ENCODE assay signal across 8 cellular contexts in the genomic region with DNA sequence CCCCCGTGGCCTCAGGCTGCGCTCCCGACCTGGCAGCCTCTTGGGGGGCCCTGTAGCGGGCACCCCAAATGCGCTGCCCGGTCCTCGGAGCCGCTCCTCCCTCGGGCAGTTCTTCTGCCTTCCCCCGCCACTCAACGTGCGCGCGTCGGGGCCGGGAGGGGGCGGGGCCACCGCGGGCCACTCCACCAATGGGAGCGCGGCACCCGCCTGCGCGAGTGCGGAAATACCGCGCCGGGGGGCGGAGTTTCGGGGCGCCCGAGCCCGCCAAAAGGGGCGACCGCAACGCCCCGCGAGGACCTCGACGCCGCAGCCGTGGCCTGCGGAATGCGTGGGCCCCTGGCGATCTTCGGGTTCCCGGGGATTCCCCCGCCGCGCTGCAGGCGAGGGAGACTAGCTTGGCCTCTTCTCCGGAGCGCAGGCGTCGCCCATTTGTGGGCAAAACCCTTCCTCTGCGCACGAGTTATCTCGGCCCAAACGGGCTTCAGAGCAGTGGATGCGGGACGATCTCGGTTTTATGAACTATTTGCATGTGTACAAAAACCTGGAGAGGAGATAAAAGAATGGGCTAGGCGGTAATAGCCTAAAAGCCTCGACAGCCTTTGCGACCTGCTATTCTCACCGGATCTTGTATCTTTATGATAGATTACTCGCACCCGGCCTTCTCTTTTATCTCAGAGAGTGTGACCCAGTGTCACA. TPM values are rescaled to one million over a fixed set of nuclear protein-coding genes. Genes with fewer than 3 reads are reported as not detected.
DNase-seq lines count a peak whose midpoint lies in the region; ATAC-seq, FAIRE-seq and TF ChIP-seq lines count a peak whose summit lies in the region.

Gene TASOR (minus strand): TSS at position 144 of the 696 bp plus-strand sequence. CDS start 259 bp downstream, outside the sequence.

- no peaks in the 10 kb centered on the region for H3K27me3 ChIP-seq in RWPE2 (ENCODE audit: insufficient read depth, poor library complexity, severe bottlenecking)

- H3K27me3 Mint-ChIP-seq in nephron progenitor cell (ENCODE audit: low read depth, poor library complexity) = peaks cover 3% of the 10 kb centered on the region
- no peaks in the 10 kb centered on the region for H3K27me3 Mint-ChIP-seq in stimulated activated naive CD8-positive, alpha-beta T cell treated with anti-CD3 and anti-CD28 coated beads, Interleukin-15, Interleukin-2, amounts not matched to agents 100 ng/mL and 50 ng/mL, for 24 hours

- H3K4me1 Mint-ChIP-seq in nephron progenitor cell = peaks cover 27% of the 10 kb centered on the region
- H3K4me1 Mint-ChIP-seq in stimulated activated naive CD8-positive, alpha-beta T cell treated with anti-CD3 and anti-CD28 coated beads, Interleukin-15, Interleukin-2, amounts not matched to agents 100 ng/mL and 50 ng/mL, for 24 hours (ENCODE audit: low read depth) = peaks cover 48% of the 10 kb centered on the region

- peaks cover 2% of the 10 kb centered on the region for H3K9me3 ChIP-seq in RWPE2 (ENCODE audit: severe bottlenecking)

- peak; percentile 80 for ATAC-seq in RWPE2 (ENCODE audit: low read depth)

- H3K27ac ChIP-seq in RWPE2 (ENCODE audit: poor library complexity, severe bottlenecking) = peak within 1 kb of the TSS; percentile 87

- H3K27ac Mint-ChIP-seq in nephron progenitor cell = peak within 1 kb of the TSS; percentile 63
- peak within 1 kb of the TSS; percentile 93 for H3K27ac Mint-ChIP-seq in stimulated activated naive CD8-positive, alpha-beta T cell treated with anti-CD3 and anti-CD28 coated beads, Interleukin-15, Interleukin-2, amounts not matched to agents 100 ng/mL and 50 ng/mL, for 24 hours

- no peak for FAIRE-seq in HTR-8/SVneo (lab: Jason Lieb, UNC)

- DNase-seq in DMS114 treated with DMSO at 0.1 percent for 48 hours (lab: John Stamatoyannopoulos, UW; ENCODE audit: unreplicated experiment) (peak; percentile 56), GM20000 (ENCODE audit: low spot score) (peak; percentile 96), HTR-8/SVneo (ENCODE audit: insufficient read length, low spot score) (peak; percentile 78), RWPE2 (ENCODE audit: low spot score) (peak; percentile 74), fibroblast of the aortic adventitia (ENCODE audit: low read depth) (peak; percentile 69), nephron progenitor cell (peak; percentile 72)
- peak; percentile 96 for DNase-seq in activated effector memory CD4-positive, alpha-beta T cell treated with anti-CD3 and anti-CD28 coated beads, Interleukin-2, amount 50 U/mL, for 16 hours

- H3K36me3 Mint-ChIP-seq in nephron progenitor cell (ENCODE audit: low read depth) = peaks cover 59% of the 10 kb centered on the region
- peaks cover 49% of the 10 kb centered on the region for H3K36me3 Mint-ChIP-seq in stimulated activated naive CD8-positive, alpha-beta T cell treated with anti-CD3 and anti-CD28 coated beads, Interleukin-15, Interleukin-2, amounts not matched to agents 100 ng/mL and 50 ng/mL, for 24 hours (ENCODE audit: low read depth)

- TF ChIP-seq CTCF in GM20000 (IDR thresholded peaks at IDR 0.05; ENCODE audit: extremely low read depth, missing control alignments) (no peak), RWPE2 (IDR thresholded peaks at IDR 0.05; ENCODE audit: poor library complexity, severe bottlenecking) (no peak), fibroblast of the aortic adventitia (IDR thresholded peaks at IDR 0.05; ENCODE audit: insufficient read depth, low read length) (no peak), nephron progenitor cell (IDR thresholded peaks at IDR 0.05) (no peak)

- H3K9me3 Mint-ChIP-seq in nephron progenitor cell = peaks cover 54% of the 10 kb centered on the region
- peaks cover 10% of the 10 kb centered on the region for H3K9me3 Mint-ChIP-seq in stimulated activated naive CD8-positive, alpha-beta T cell treated with anti-CD3 and anti-CD28 coated beads, Interleukin-15, Interleukin-2, amounts not matched to agents 100 ng/mL and 50 ng/mL, for 24 hours

- peaks cover 32% of the 10 kb centered on the region for H3K4me1 ChIP-seq in RWPE2 (ENCODE audit: insufficient read depth, poor library complexity, severe bottlenecking)

- H3K4me3 Mint-ChIP-seq in nephron progenitor cell = peak within 1 kb of the TSS; percentile 89
- peak within 1 kb of the TSS; percentile 95 for H3K4me3 Mint-ChIP-seq in stimulated activated naive CD8-positive, alpha-beta T cell treated with anti-CD3 and anti-CD28 coated beads, Interleukin-15, Interleukin-2, amounts not matched to agents 100 ng/mL and 50 ng/mL, for 24 hours

- H3K36me3 ChIP-seq in RWPE2 (ENCODE audit: low read depth) = peaks cover 31% of the 10 kb centered on the region

- H3K4me3 ChIP-seq in RWPE2 (ENCODE audit: severe bottlenecking) = peak within 1 kb of the TSS; percentile 43
- peak within 1 kb of the TSS; percentile 70 for H3K4me3 ChIP-seq in fibroblast of the aortic adventitia (ENCODE audit: low read depth, low read length)

RNA-seq across cellular contexts. Expression of gene TASOR, which starts in this region (rescaled TPM):
- 93.9 and 102 TPM in 2 replicates for total RNA-seq in fibroblast of the aortic adventitia (ENCODE audit: low replicate concordance)

Comparison
In these comparisons a context has a peak if more than half of its experiments do, and no peak if none do; other contexts are left out.
1. Peak in every context shown above with its lines: DNase-seq, ATAC-seq, H3K4me3 ChIP-seq and H3K27ac ChIP-seq.